Comparison of ENCODE assay signal across 8 cellular contexts in the genomic region with DNA sequence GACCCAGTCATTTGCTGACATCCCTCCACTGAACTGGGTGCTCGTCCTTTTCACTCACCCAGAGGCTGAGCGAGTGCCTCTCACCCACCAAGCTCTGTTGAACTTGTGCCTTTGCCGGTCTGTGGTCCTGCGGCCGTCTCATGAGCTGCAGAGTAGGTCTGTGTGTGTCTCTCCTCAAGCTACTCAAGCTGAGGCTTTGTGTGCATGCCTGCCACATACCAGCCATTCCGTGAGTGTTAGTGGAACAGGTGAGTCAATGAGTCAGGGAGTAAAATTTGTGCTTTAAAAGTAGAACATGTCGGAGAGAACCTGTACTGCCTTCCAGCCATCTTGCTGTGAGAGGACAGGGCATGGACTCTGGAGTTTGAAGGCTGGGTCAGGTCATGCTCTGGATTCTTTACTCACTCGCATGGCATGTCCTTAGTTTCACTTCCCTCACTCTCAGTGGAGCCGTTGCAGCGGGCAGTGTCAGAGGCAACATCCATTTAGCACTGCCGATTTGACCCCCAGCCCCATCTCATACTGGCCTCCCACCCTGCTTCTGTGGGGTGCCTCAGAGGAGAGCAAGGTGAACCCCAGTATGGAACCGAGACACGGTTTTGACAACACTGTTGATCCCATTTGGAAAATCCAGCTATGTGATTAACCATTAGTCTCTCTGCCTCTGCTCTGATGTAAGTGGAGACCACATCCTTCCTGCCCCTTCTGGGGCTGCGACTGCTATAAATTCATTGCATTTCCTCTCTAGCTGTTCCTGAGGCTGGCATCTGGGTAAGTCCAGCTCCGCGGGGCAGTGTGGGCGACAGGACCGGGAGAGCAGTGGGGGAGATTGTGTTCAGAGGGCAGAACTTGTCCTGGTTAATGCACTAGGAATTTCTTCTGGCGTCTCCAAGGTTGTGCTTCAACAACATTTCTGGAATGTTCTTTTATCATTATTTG. TPM values are rescaled to one million over a fixed set of nuclear protein-coding genes. Genes with fewer than 3 reads are reported as not detected.
DNase-seq lines count a peak whose midpoint lies in the region; ATAC-seq, FAIRE-seq and TF ChIP-seq lines count a peak whose summit lies in the region.

A gene (plus strand): TSS at position 751 of the 939 bp plus-strand sequence. CDS start 2,628 bp downstream, outside the sequence.

- peak; percentile 69 for ATAC-seq in GM18505 (IDR thresholded peaks at IDR 0.05; ENCODE audit: unreplicated experiment)
- ATAC-seq in IMR-90 (ENCODE audit: low read depth): peak; percentile 61
- peak in 3 of 4 donors; percentile 15 to 85 (median 80) for ATAC-seq in pancreas

- no peak within 1 kb of the TSS for H3K4ac ChIP-seq in IMR-90 (ENCODE audit: low read depth, low read length)

- H4K91ac ChIP-seq in IMR-90 (ENCODE audit: insufficient read depth, low read depth, low read length): no peak within 1 kb of the TSS

- no peak within 1 kb of the TSS for H4K8ac ChIP-seq in IMR-90 (ENCODE audit: low read depth in 2 of 2, low read length in 2 of 2)

- intact Hi-C loops in IMR-90 (cut with micrococcal nuclease): no loop called here
- intact Hi-C loops in pancreas (cut with DNase I): no loop called here

- POLR2A ChIA-PET in IMR-90 (lab: Charles Lee; ENCODE audit: unreplicated experiment): no interaction called here

- H3K27ac Mint-ChIP-seq in endothelial cell (ENCODE audit: unreplicated experiment): peak within 1 kb of the TSS; percentile 6
- H3K27ac Mint-ChIP-seq in nephron progenitor cell: no peak within 1 kb of the TSS

- H2BK120ac ChIP-seq in IMR-90 (ENCODE audit: low read depth, low read length): no peak within 1 kb of the TSS

- H3K14ac ChIP-seq in IMR-90 (replicated peaks; ENCODE audit: low read depth, low read length): no peak within 1 kb of the TSS

- H3K9me3 Mint-ChIP-seq in endothelial cell (ENCODE audit: unreplicated experiment) (no peaks in the 10 kb centered on the region), nephron progenitor cell (no peaks in the 10 kb centered on the region)

- no peak for TF ChIP-seq CTCF in IMR-90 (conservative IDR thresholded peaks at IDR 0.05; ENCODE audit: low read depth, low read length)
- TF ChIP-seq CTCF in endothelial cell (IDR thresholded peaks at IDR 0.05; ENCODE audit: unreplicated experiment): no peak
- TF ChIP-seq CTCF in pancreas (IDR thresholded peaks at IDR 0.05): no peak
- no peak for TF ChIP-seq CTCF in nephron progenitor cell (IDR thresholded peaks at IDR 0.05)

- H3K23ac ChIP-seq in IMR-90 (ENCODE audit: low read depth, low read length): no peak within 1 kb of the TSS

- no peak within 1 kb of the TSS for H2BK15ac ChIP-seq in IMR-90 (ENCODE audit: low read depth, low read length)

- H3K27me3 ChIP-seq in IMR-90 (ENCODE audit: control insufficient read depth, insufficient read depth, low read length) (no peaks in the 10 kb centered on the region), pancreas (no peaks in the 10 kb centered on the region)

- H3K36me3 Mint-ChIP-seq in endothelial cell (ENCODE audit: low read depth, unreplicated experiment): no peaks in the 10 kb centered on the region
- no peaks in the 10 kb centered on the region for H3K36me3 Mint-ChIP-seq in nephron progenitor cell (ENCODE audit: low read depth)

- BruUV-seq in IMR-90 (replicated peaks; lab: Mats Ljungman, UMichigan): no TSS peak

- no peak for FAIRE-seq in pancreas (lab: Jason Lieb, UNC)

- no peak for TF ChIP-seq RAD21 in IMR-90 (IDR thresholded peaks at IDR 0.05; ENCODE audit: low read length)

- WGBS in IMR-90 (ENCODE audit: extremely low coverage in 2 of 2, insufficient read length in 1 of 2), 2 experiments: 61% methylated on average over 9 of the region's 19 CpGs; no CpG with 5 or more reads in 1 of the 2 experiments
- WGBS in pancreas, 2 donors: 56 to 57% methylated on average over 19 of the region's 19 CpGs

- dilution Hi-C loops in IMR-90 (cut with HindIII; ENCODE audit: low sequenced_read_pairs, unreplicated experiment): no loop called here

- no peaks in the 10 kb centered on the region for H3K79me1 ChIP-seq in IMR-90 (ENCODE audit: low read depth in 1 of 2, low read length in 2 of 2)

- peak within 1 kb of the TSS; percentile 28 for H3K4me2 ChIP-seq in IMR-90 (ENCODE audit: low read depth, low read length)

- no peaks in the 10 kb centered on the region for H3K9me1 ChIP-seq in IMR-90 (ENCODE audit: insufficient read depth, low read length)

- no peak within 1 kb of the TSS for H3K56ac ChIP-seq in IMR-90 (ENCODE audit: extremely low read depth, insufficient read depth, low read length)

- no peak within 1 kb of the TSS for H2BK5ac ChIP-seq in IMR-90 (ENCODE audit: low read depth, low read length, poor library complexity, severe bottlenecking)

- CTCF ChIA-PET in IMR-90 (lab: Yijun Ruan, JAX): no interaction called here

- H3K9ac ChIP-seq in IMR-90 (ENCODE audit: low read depth, low read length): no peak within 1 kb of the TSS

- no peak within 1 kb of the TSS for H3K4me3 Mint-ChIP-seq in endothelial cell (ENCODE audit: unreplicated experiment)
- no peak within 1 kb of the TSS for H3K4me3 Mint-ChIP-seq in nephron progenitor cell

- DNase-seq in IMR-90 (no peak), endothelial cell (ENCODE audit: low spot score) (no peak), pancreas (peak in 1 of 6 donors; percentile 38), retina (no peak), GM03348 (ENCODE audit: low spot score) (no peak), nephron progenitor cell (no peak)
- peak; percentile 13 for DNase-seq in activated CD4-positive, alpha-beta T cell treated with anti-CD3 and anti-CD28 coated beads for 1 hour

- in situ Hi-C loops in IMR-90 (cut with MboI; ENCODE audit: low sequenced_read_pairs): no loop called here

- no peak within 1 kb of the TSS for H3K18ac ChIP-seq in IMR-90 (ENCODE audit: low read depth, low read length)

- H3K27me3 Mint-ChIP-seq in endothelial cell (ENCODE audit: unreplicated experiment): no peaks in the 10 kb centered on the region
- H3K27me3 Mint-ChIP-seq in nephron progenitor cell (ENCODE audit: low read depth, poor library complexity): peaks cover 22% of the 10 kb centered on the region

- H3K4me1 ChIP-seq in IMR-90 (ENCODE audit: control insufficient read depth, insufficient read depth, low read length): no peaks in the 10 kb centered on the region
- H3K4me1 ChIP-seq in pancreas: no peaks in the 10 kb centered on the region

- H3K27ac ChIP-seq in IMR-90 (ENCODE audit: insufficient read depth, low read length) (no peak within 1 kb of the TSS), pancreas (no peak within 1 kb of the TSS)

- no peak within 1 kb of the TSS for H2AFZ ChIP-seq in IMR-90 (replicated peaks; ENCODE audit: low read length, poor library complexity)

- H3K4me1 Mint-ChIP-seq in endothelial cell (ENCODE audit: unreplicated experiment) (peaks cover 23% of the 10 kb centered on the region), nephron progenitor cell (no peaks in the 10 kb centered on the region)

- peak within 1 kb of the TSS; percentile 25 for H2AK9ac ChIP-seq in IMR-90 (replicated peaks; ENCODE audit: low read depth, low read length, poor library complexity)

- H3K4me3 ChIP-seq in IMR-90 (ENCODE audit: insufficient read depth, low read depth, low read length) (peak within 1 kb of the TSS; percentile 6; the same call in 1 of the 2 replicates), pancreas (peak within 1 kb of the TSS in 1 of 4 donors; percentile 18)

- no peaks in the 10 kb centered on the region for H4K20me1 ChIP-seq in IMR-90 (ENCODE audit: insufficient read depth, low read length)

- no peaks in the 10 kb centered on the region for H3K36me3 ChIP-seq in IMR-90 (ENCODE audit: control insufficient read depth, insufficient read depth, low read length)
- H3K36me3 ChIP-seq in pancreas: no peaks in the 10 kb centered on the region

- H2AK5ac ChIP-seq in IMR-90 (ENCODE audit: low read depth, low read length): no peak within 1 kb of the TSS

- H2BK20ac ChIP-seq in IMR-90 (ENCODE audit: low read depth, low read length): no peak within 1 kb of the TSS

- H3K9me3 ChIP-seq in IMR-90 (ENCODE audit: control insufficient read depth, insufficient read depth, low read length) (0 out of 2 replicates have a peak, but pooled peaks cover 2% of the 10 kb centered on the region), pancreas (no peaks in the 10 kb centered on the region)

- TF ChIP-seq POLR2A in GM18505 (IDR thresholded peaks at IDR 0.05; ENCODE audit: borderline replicate concordance, extremely low read depth, insufficient read depth, insufficient read length) (no peak), IMR-90 (IDR thresholded peaks at IDR 0.05; ENCODE audit: low read depth, low read length) (no peak)

- H4K5ac ChIP-seq in IMR-90 (ENCODE audit: low read depth, low read length): no peak within 1 kb of the TSS

TF ChIP-seq in IMR-90, 13 proteins besides CTCF, POLR2A, EP300 and RAD21:
- TF ChIP-seq SMC3 (IDR thresholded peaks at IDR 0.05; ENCODE audit: low read depth, low read length): no peak

RNA-seq across cellular contexts. Expression of the gene that starts here (rescaled TPM):
- total RNA-seq in IMR-90 (2012; rRNA removed) (0.18 TPM in 1 of 2 replicates, not detected in the other), endothelial cell (ENCODE audit: unreplicated experiment) (0.44 TPM), pancreas (1 to 10 TPM in 2 of 6 donors, under 1 TPM in 4; 0.09 to 3.8 (median 0.68) TPM)
- polyA plus RNA-seq in IMR-90 (2012; rRNA removed) (0.03 TPM in 1 of 2 replicates, not detected in the other), pancreas (under 1 TPM; 0.19 to 0.38 TPM)
- 0.04 TPM in 1 of 2 replicates, not detected in the other for polyA plus RNA-seq in IMR-90 (2012; cell fraction: cytosol; rRNA removed)
- 0.20 and 0.37 TPM in 2 replicates for polyA plus RNA-seq in IMR-90 (2012; cell fraction: nucleus; rRNA removed; ENCODE audit: low replicate concordance)

Comparison
In these comparisons a context has a peak if more than half of its experiments do, and no peak if none do; other contexts are left out.
1. Peak in ATAC-seq, H3K4me3 ChIP-seq and H3K4me2 ChIP-seq in IMR-90; RNA of the gene not detected or under 1 TPM.